ENCODE assay signal across 6 cellular contexts in genomic region chr1:46248122-46248920, GRCh38. TPM values are rescaled to one million over a fixed set of nuclear protein-coding genes. Genes with fewer than 3 reads are reported as not detected.
DNase-seq lines count a peak whose midpoint lies in the region; TF ChIP-seq lines count a peak whose summit lies in the region.

No MANE protein-coding gene starts in this region.

- no peaks in the 10 kb centered on the region for H4K20me1 ChIP-seq in SU-DHL-6 (ENCODE audit: low read depth, low read length)

- peaks cover 17% of the 10 kb centered on the region for H3K36me3 ChIP-seq in SU-DHL-6 (ENCODE audit: low read length)
- H3K36me3 ChIP-seq in right atrium auricular region = no peaks in the 10 kb centered on the region
- no peaks in the 10 kb centered on the region for H3K36me3 ChIP-seq in suprapubic skin

- no peak for TF ChIP-seq EP300 in suprapubic skin (IDR thresholded peaks at IDR 0.05)

- H2AFZ ChIP-seq in SU-DHL-6 (ENCODE audit: low read depth, low read length, severe bottlenecking) = no peak overlapping the region

- peaks cover 19% of the 10 kb centered on the region for H3K79me2 ChIP-seq in SU-DHL-6 (ENCODE audit: insufficient read depth, low read length)

- H3K9me3 ChIP-seq in SU-DHL-6 (ENCODE audit: insufficient read depth, low read length) (no peaks in the 10 kb centered on the region), right atrium auricular region (no peaks in the 10 kb centered on the region), suprapubic skin (no peaks in the 10 kb centered on the region)

- WGBS in suprapubic skin = 9% methylated on average over 7 of the region's 7 CpGs

- TF ChIP-seq CTCF in C4-2B (conservative IDR thresholded peaks at IDR 0.05) (no peak), SU-DHL-6 (IDR thresholded peaks at IDR 0.05; ENCODE audit: insufficient read depth, low read length, poor library complexity, severe bottlenecking) (peak; percentile 31), right atrium auricular region (IDR thresholded peaks at IDR 0.05) (no peak), suprapubic skin (IDR thresholded peaks at IDR 0.05) (no peak), GM13977 (IDR thresholded peaks at IDR 0.05; ENCODE audit: extremely low read depth, insufficient read depth, missing control alignments) (no peak)

- H3K9me2 ChIP-seq in SU-DHL-6 (replicated peaks; ENCODE audit: insufficient read depth, low read length) = no peaks in the 10 kb centered on the region

- H3K4me3 ChIP-seq in SU-DHL-6 (ENCODE audit: insufficient read depth, low read length, poor library complexity, severe bottlenecking) (peak overlapping the region; percentile 82), right atrium auricular region (peak overlapping the region; percentile 48 to 65), suprapubic skin (peak overlapping the region; percentile 67)

- peaks cover 6% of the 10 kb centered on the region; the same call in 1 of the 2 replicates for H3F3A ChIP-seq in SU-DHL-6 (ENCODE audit: insufficient read depth)

- H3K4me2 ChIP-seq in SU-DHL-6 (ENCODE audit: low read depth, low read length, poor library complexity, severe bottlenecking) = peak overlapping the region; percentile 78

- H3K27me3 ChIP-seq in SU-DHL-6 (ENCODE audit: low read length) (no peaks in the 10 kb centered on the region), right atrium auricular region (no peaks in the 10 kb centered on the region), suprapubic skin (no peaks in the 10 kb centered on the region)

- DNase-seq in HT-29 (ENCODE audit: low spot score) = peak; percentile 76
- no peak for DNase-seq in right atrium auricular region (ENCODE audit: low spot score)
- peak in 1 of 2 donors; percentile 66 for DNase-seq in suprapubic skin (ENCODE audit: low spot score in 2 of 2)
- no peak for DNase-seq in GM13977 (ENCODE audit: low spot score)

- H3K9ac ChIP-seq in SU-DHL-6 (ENCODE audit: low read length) = peak overlapping the region; percentile 85

- in situ Hi-C loops in GM13977 (cut with MboI; ENCODE audit: low pct_unique_long_range_greater_than_20kb, low sequenced_read_pairs, unreplicated experiment) = no loop called here

- peaks cover 0 to 16% of the 10 kb centered on the region in 2 donors for H3K4me1 ChIP-seq in right atrium auricular region
- H3K4me1 ChIP-seq in suprapubic skin = peaks cover 24% of the 10 kb centered on the region

- peak overlapping the region; percentile 70 for H3K27ac ChIP-seq in C4-2B
- H3K27ac ChIP-seq in SU-DHL-6 (ENCODE audit: low read depth, low read length) = peak overlapping the region; percentile 72
- no peak overlapping the region for H3K27ac ChIP-seq in right atrium auricular region
- H3K27ac ChIP-seq in suprapubic skin = no peak overlapping the region

- no peak for TF ChIP-seq POLR2A in suprapubic skin (IDR thresholded peaks at IDR 0.05)

RNA-seq across cellular contexts. Expression of gene RAD54L, which starts 0.8 kb away (rescaled TPM):
- total RNA-seq in HT-29 (2014; rRNA removed; shearing (Covaris generic)) = 22.0 and 32.5 TPM in 2 replicates
- total RNA-seq in right atrium auricular region (not detected), suprapubic skin (1 to 10 TPM; 1.1 to 6.1 (median 2.1) TPM)

RNA-seq across cellular contexts. Expression of gene LURAP1, which starts 45.2 kb away (rescaled TPM):
- not detected in 2 replicates for total RNA-seq in HT-29 (2014; rRNA removed; shearing (Covaris generic))
- total RNA-seq in right atrium auricular region (1 to 10 TPM; 4.1 to 9.1 TPM), suprapubic skin (10 to 100 TPM in 1 of 4 donors, 1 to 10 TPM in 3; 2.6 to 12.6 (median 4.7) TPM)

RNA-seq across cellular contexts. Expression of gene POMGNT1, which starts 50.1 kb away (rescaled TPM):
- 53.5 TPM in 2 replicates for total RNA-seq in HT-29 (2014; rRNA removed; shearing (Covaris generic))
- total RNA-seq in right atrium auricular region (10 to 100 TPM; 57.0 to 87.8 TPM), suprapubic skin (10 to 100 TPM; 36.2 to 59.2 (median 47.7) TPM)

RNA-seq across cellular contexts. Expression of gene LRRC41, which starts 55.1 kb away (rescaled TPM):
- 31.1 and 32.3 TPM in 2 replicates for total RNA-seq in HT-29 (2014; rRNA removed; shearing (Covaris generic))
- total RNA-seq in right atrium auricular region = 10 to 100 TPM; 48.3 to 57.8 TPM
- total RNA-seq in suprapubic skin = 10 to 100 TPM; 69.8 to 87.6 (median 84.7) TPM

RNA-seq across cellular contexts. Expression of gene UQCRH, which starts 55.2 kb away (rescaled TPM):
- 412 and 429 TPM in 2 replicates for total RNA-seq in HT-29 (2014; rRNA removed; shearing (Covaris generic))
- total RNA-seq in right atrium auricular region = 1,000 to 10,000 TPM in 1 of 2 donors, 100 to 1,000 TPM in 1; 929 to 1,323 TPM
- total RNA-seq in suprapubic skin = 100 to 1,000 TPM; 182 to 399 (median 283) TPM

Comparison
In these comparisons a context has a peak if more than half of its experiments do, and no peak if none do; other contexts are left out.
1. H3K27ac ChIP-seq: peak in C4-2B (single experiment) and SU-DHL-6 (single experiment); none in right atrium auricular region (0 of 2) and suprapubic skin (single experiment).
2. Peak in every context shown above with its lines, with median percentiles within 50 percentile points of each other: H3K4me3 ChIP-seq.